27 cellular contexts compared by ENCODE assay signal in genomic region chr2:105384216-105384615, GRCh38. TPM values are rescaled to one million over a fixed set of nuclear protein-coding genes. Genes with fewer than 3 reads are reported as not detected.
A peak's percentile ranks its signal among the peaks of the same experiment; 100 is the strongest.
DNase-seq lines count a peak whose midpoint lies in the region; ATAC-seq, FAIRE-seq and TF ChIP-seq lines count a peak whose summit lies in the region.
"Had no signal": no experiment of that assay in that cellular context is flagged by ENCODE, and none has a peak within 500 bp of the region (broad histone marks: within the 10 kb centered on the region; RNA-seq: fewer than 3 reads in every experiment).

No MANE protein-coding gene starts in this region.

- H3K9me1 ChIP-seq in endothelial cell of umbilical vein (replicated peaks; ENCODE audit: control insufficient read depth, extremely low read depth, insufficient read depth, low read length) = no peaks in the 10 kb centered on the region

- peaks cover 37% of the 10 kb centered on the region for H3K4me1 Mint-ChIP-seq in Calu3 (ENCODE audit: low read depth, unreplicated experiment)
- H3K4me1 Mint-ChIP-seq in activated naive CD4-positive, alpha-beta T cell treated with anti-CD3 and anti-CD28 coated beads for 36 hours (ENCODE audit: low read depth) = no peaks in the 10 kb centered on the region
- peaks cover 19% of the 10 kb centered on the region for H3K4me1 Mint-ChIP-seq in endothelial cell (ENCODE audit: unreplicated experiment)
- H3K4me1 Mint-ChIP-seq in activated CD8-positive, alpha-beta T cell treated with anti-CD3 and anti-CD28 coated beads, Interleukin-2, amount 10 ng/mL, durations not matched to agents 7 days and 5 days (ENCODE audit: low read depth) = no peaks in the 10 kb centered on the region
- H3K4me1 Mint-ChIP-seq: activated CD8-positive, alpha-beta memory T cell treated with anti-CD3 and anti-CD28 coated beads, Interleukin-2, amount 10 ng/mL, durations not matched to agents 7 days and 5 days; activated naive CD4-positive, alpha-beta T cell treated with anti-CD3 and anti-CD28 coated beads, Interleukin-2, amount 10 ng/mL, durations not matched to agents 7 days and 5 days; CD4-positive, CD25-positive, alpha-beta regulatory T cell had no signal

- H3K4me3 Mint-ChIP-seq in Calu3 (ENCODE audit: low read depth, unreplicated experiment) = no peak overlapping the region
- H3K4me3 Mint-ChIP-seq in activated naive CD4-positive, alpha-beta T cell treated with anti-CD3 and anti-CD28 coated beads for 36 hours = no peak overlapping the region
- no peak overlapping the region for H3K4me3 Mint-ChIP-seq in endothelial cell (ENCODE audit: unreplicated experiment)
- no peak overlapping the region for H3K4me3 Mint-ChIP-seq in activated CD8-positive, alpha-beta T cell treated with anti-CD3 and anti-CD28 coated beads, Interleukin-2, amount 10 ng/mL, durations not matched to agents 7 days and 5 days
- H3K4me3 Mint-ChIP-seq: activated CD4-positive, alpha-beta T cell treated with anti-CD3 and anti-CD28 coated beads, Interleukin-2, amount 10 ng/mL, durations not matched to agents 24 days and 14 days; activated CD8-positive, alpha-beta memory T cell treated with anti-CD3 and anti-CD28 coated beads, Interleukin-2, amount 10 ng/mL, durations not matched to agents 7 days and 5 days; activated naive CD4-positive, alpha-beta T cell treated with anti-CD3 and anti-CD28 coated beads, Interleukin-2, amount 10 ng/mL, durations not matched to agents 7 days and 5 days; activated T-cell treated with anti-CD3 and anti-CD28 coated beads, Interleukin-2, amount 50 U/mL, for 72 hours; CD4-positive, CD25-positive, alpha-beta regulatory T cell; naive thymus-derived CD4-positive, alpha-beta T cell had no signal

- TF ChIP-seq POLR2A in endothelial cell of umbilical vein (IDR thresholded peaks at IDR 0.05; ENCODE audit: low read depth, low read length) = no peak

- dilution Hi-C loops in endothelial cell of umbilical vein (cut with MboI; ENCODE audit: extremely low pct_ligation_motif_present, low sequenced_read_pairs) = no loop called here

- DNase-seq in Calu3 = no peak
- no peak for DNase-seq in MM.1S
- DNase-seq in endothelial cell of umbilical vein (ENCODE audit: low read depth, low spot score) = peak; percentile 7
- DNase-seq in psoas muscle = no peak
- no peak for DNase-seq in activated naive CD4-positive, alpha-beta T cell treated with anti-CD3 and anti-CD28 coated beads for 36 hours
- no peak for DNase-seq in endothelial cell (ENCODE audit: low spot score)
- DNase-seq in activated CD8-positive, alpha-beta T cell treated with anti-CD3 and anti-CD28 coated beads, Interleukin-2, amount 10 ng/mL, durations not matched to agents 7 days and 5 days = no peak
- DNase-seq: activated CD4-positive, alpha-beta T cell treated with anti-CD3 and anti-CD28 coated beads, Interleukin-2, amount 10 ng/mL, durations not matched to agents 24 days and 14 days; activated CD8-positive, alpha-beta memory T cell treated with anti-CD3 and anti-CD28 coated beads, Interleukin-2, amount 10 ng/mL, durations not matched to agents 7 days and 5 days; activated naive CD4-positive, alpha-beta T cell treated with anti-CD3 and anti-CD28 coated beads, Interleukin-2, amount 10 ng/mL, durations not matched to agents 7 days and 5 days; activated T-cell treated with anti-CD3 and anti-CD28 coated beads, Interleukin-2, amount 50 U/mL, for 72 hours; amniotic stem cell; CD4-positive, CD25-positive, alpha-beta regulatory T cell; dermis blood vessel endothelial cell; EL; HCEC 1CT; mesenchymal stem cell; naive thymus-derived CD4-positive, alpha-beta T cell; NCI-H2107; right lobe of liver; SK-N-SH; stimulated activated naive CD4-positive, alpha-beta T cell treated with Interleukin-2 at 50 U/mL for 16 hours; WERI-Rb-1 had no signal

- H3F3A ChIP-seq in MM.1S (ENCODE audit: insufficient read depth, low read length) = peaks cover 10% of the 10 kb centered on the region

- 50 to 75% (median 59%) methylated on average over 7 of the region's 7 CpGs for WGBS in psoas muscle, 3 donors

- H3K9me3 Mint-ChIP-seq in Calu3 (ENCODE audit: low read depth, unreplicated experiment) (peaks cover 3% of the 10 kb centered on the region), endothelial cell (ENCODE audit: unreplicated experiment) (no peaks in the 10 kb centered on the region)
- no peaks in the 10 kb centered on the region for H3K9me3 Mint-ChIP-seq in activated naive CD4-positive, alpha-beta T cell treated with anti-CD3 and anti-CD28 coated beads for 36 hours
- H3K9me3 Mint-ChIP-seq in activated CD8-positive, alpha-beta T cell treated with anti-CD3 and anti-CD28 coated beads, Interleukin-2, amount 10 ng/mL, durations not matched to agents 7 days and 5 days (ENCODE audit: insufficient read depth) = no peaks in the 10 kb centered on the region
- H3K9me3 Mint-ChIP-seq: activated CD4-positive, alpha-beta T cell treated with anti-CD3 and anti-CD28 coated beads, Interleukin-2, amount 10 ng/mL, durations not matched to agents 24 days and 14 days; activated naive CD4-positive, alpha-beta T cell treated with anti-CD3 and anti-CD28 coated beads, Interleukin-2, amount 10 ng/mL, durations not matched to agents 7 days and 5 days; activated T-cell treated with anti-CD3 and anti-CD28 coated beads, Interleukin-2, amount 50 U/mL, for 72 hours; naive thymus-derived CD4-positive, alpha-beta T cell had no signal

- no peaks in the 10 kb centered on the region for H3K9me3 ChIP-seq in MM.1S (replicated peaks; ENCODE audit: insufficient read depth, low read length)
- H3K9me3 ChIP-seq in endothelial cell of umbilical vein (replicated peaks; ENCODE audit: control insufficient read depth, insufficient read depth, low read length) = no peaks in the 10 kb centered on the region
- H3K9me3 ChIP-seq in psoas muscle = no peaks in the 10 kb centered on the region
- H3K9me3 ChIP-seq: right lobe of liver, SK-N-SH, tibial artery had no signal

- CTCF ChIA-PET in Calu3 (lab: Charles Lee) (no interaction called here), endothelial cell of umbilical vein (lab: Charles Lee) (interaction anchor here (1.3 kb wide), 1 partner anchor 137 kb away, joined by 3 read pairs; no protein-coding TSS in a partner anchor)
- CTCF ChIA-PET in activated naive CD4-positive, alpha-beta T cell treated with anti-CD3 and anti-CD28 coated beads for 36 hours (lab: Charles Lee) = interaction anchor here (0.8 kb wide), 1 partner anchor 132 kb away, joined by 3 read pairs; no protein-coding TSS in a partner anchor
- CTCF ChIA-PET in activated CD8-positive, alpha-beta T cell treated with anti-CD3 and anti-CD28 coated beads, Interleukin-2, amount 10 ng/mL, durations not matched to agents 7 days and 5 days (lab: Charles Lee) = no interaction called here

- H3K79me2 ChIP-seq in MM.1S (ENCODE audit: low read length) = no peaks in the 10 kb centered on the region
- peaks cover 91% of the 10 kb centered on the region for H3K79me2 ChIP-seq in endothelial cell of umbilical vein (ENCODE audit: control insufficient read depth, insufficient read depth, low read length)

- FAIRE-seq in endothelial cell of umbilical vein (lab: Jason Lieb, UNC) = no peak
- FAIRE-seq: bronchial epithelial cell, HepG2 had no signal

- H3K36me3 ChIP-seq in MM.1S (replicated peaks; ENCODE audit: insufficient read depth, low read length) (no peaks in the 10 kb centered on the region), endothelial cell of umbilical vein (ENCODE audit: control insufficient read depth in 2 of 2, extremely low read depth in 1 of 2, insufficient read depth in 2 of 2, low read length in 2 of 2) (peaks cover 39 to 49% of the 10 kb centered on the region in 2 experiments), psoas muscle (ENCODE audit: insufficient read depth in 1 of 2, low read depth in 1 of 2) (peaks cover 4 to 28% of the 10 kb centered on the region in 2 donors)

- BruUV-seq in Calu3 (replicated peaks; lab: Mats Ljungman, UMichigan) (no TSS peak), endothelial cell of umbilical vein (replicated peaks; lab: Mats Ljungman, UMichigan) (no TSS peak)

- POLR2A ChIA-PET in endothelial cell of umbilical vein (lab: Charles Lee) = interaction anchor here (1.7 kb wide), 1 partner anchor 10 kb away, joined by 5 read pairs; no protein-coding TSS in a partner anchor
- POLR2A ChIA-PET in activated CD8-positive, alpha-beta T cell treated with anti-CD3 and anti-CD28 coated beads, Interleukin-2, amount 10 ng/mL, durations not matched to agents 7 days and 5 days (lab: Charles Lee) = no interaction called here

- no peak overlapping the region for H2AFZ ChIP-seq in MM.1S (ENCODE audit: low read length)
- H2AFZ ChIP-seq in endothelial cell of umbilical vein (ENCODE audit: low read depth, low read length) = no peak overlapping the region

- peak in 1 of 4 donors; percentile 22 for ATAC-seq in psoas muscle
- ATAC-seq in GM19324 (IDR thresholded peaks at IDR 0.05; ENCODE audit: low FRiP score, unreplicated experiment) = no peak
- ATAC-seq in activated CD8-positive, alpha-beta T cell treated with anti-CD3 and anti-CD28 coated beads, Interleukin-2, amount 10 ng/mL, durations not matched to agents 7 days and 5 days = no peak
- ATAC-seq: activated CD8-positive, alpha-beta memory T cell treated with anti-CD3 and anti-CD28 coated beads, Interleukin-2, amount 10 ng/mL, durations not matched to agents 7 days and 5 days; activated T-cell treated with anti-CD3 and anti-CD28 coated beads, Interleukin-2, amount 50 U/mL, for 72 hours; HepG2; naive thymus-derived CD4-positive, alpha-beta T cell; right lobe of liver had no signal

- TF ChIP-seq CTCF in Calu3 (IDR thresholded peaks at IDR 0.05; ENCODE audit: unreplicated experiment) (no peak), MM.1S (IDR thresholded peaks at IDR 0.05; ENCODE audit: low read length) (no peak), endothelial cell of umbilical vein (IDR thresholded peaks at IDR 0.05; ENCODE audit: extremely low read depth in 1 of 2, insufficient read depth in 1 of 2, low read depth in 1 of 2, low read length in 2 of 2) (no peak), psoas muscle (IDR thresholded peaks at IDR 0.05) (no peak), endothelial cell (IDR thresholded peaks at IDR 0.05; ENCODE audit: unreplicated experiment) (no peak)

- H4K20me1 ChIP-seq in MM.1S (ENCODE audit: insufficient read depth, low read length) (no peaks in the 10 kb centered on the region), endothelial cell of umbilical vein (replicated peaks; ENCODE audit: control insufficient read depth, extremely low read depth, insufficient read depth, low read length) (no peaks in the 10 kb centered on the region)

- H3K27ac ChIP-seq in MM.1S (ENCODE audit: low read length) = peak overlapping the region; percentile 69; the same call in 1 of the 2 replicates
- H3K27ac ChIP-seq in endothelial cell of umbilical vein (ENCODE audit: insufficient read depth, low read depth, low read length) = no peak overlapping the region
- H3K27ac ChIP-seq in psoas muscle = peak overlapping the region; percentile 84
- H3K27ac ChIP-seq: right lobe of liver, WERI-Rb-1 had no signal

- no peaks in the 10 kb centered on the region for H3K9me2 ChIP-seq in MM.1S (replicated peaks; ENCODE audit: insufficient read depth, low read length)
- H3K9me2 ChIP-seq: SK-N-SH had no signal

- H3K36me3 Mint-ChIP-seq in Calu3 (ENCODE audit: insufficient read depth, unreplicated experiment) = peaks cover 94% of the 10 kb centered on the region
- peaks cover 1% of the 10 kb centered on the region for H3K36me3 Mint-ChIP-seq in activated naive CD4-positive, alpha-beta T cell treated with anti-CD3 and anti-CD28 coated beads for 36 hours (ENCODE audit: low read depth)
- peaks cover 21% of the 10 kb centered on the region for H3K36me3 Mint-ChIP-seq in endothelial cell (ENCODE audit: low read depth, unreplicated experiment)
- H3K36me3 Mint-ChIP-seq in activated CD8-positive, alpha-beta T cell treated with anti-CD3 and anti-CD28 coated beads, Interleukin-2, amount 10 ng/mL, durations not matched to agents 7 days and 5 days (ENCODE audit: low read depth) = no peaks in the 10 kb centered on the region
- H3K36me3 Mint-ChIP-seq: activated CD8-positive, alpha-beta memory T cell treated with anti-CD3 and anti-CD28 coated beads, Interleukin-2, amount 10 ng/mL, durations not matched to agents 7 days and 5 days; activated naive CD4-positive, alpha-beta T cell treated with anti-CD3 and anti-CD28 coated beads, Interleukin-2, amount 10 ng/mL, durations not matched to agents 7 days and 5 days; CD4-positive, CD25-positive, alpha-beta regulatory T cell had no signal

- H3K4me3 ChIP-seq in MM.1S (ENCODE audit: low read length) (no peak overlapping the region), endothelial cell of umbilical vein (replicated peaks in 1 of 3; ENCODE audit: insufficient read depth in 1 of 3, low read depth in 1 of 3, low read length in 3 of 3) (no peak overlapping the region), psoas muscle (no peak overlapping the region)
- H3K4me3 ChIP-seq: right lobe of liver, tibial artery had no signal

- H3K4me2 ChIP-seq in MM.1S (ENCODE audit: low read depth, low read length) (no peak overlapping the region; the same call in 1 of the 2 replicates), endothelial cell of umbilical vein (ENCODE audit: insufficient read depth, low read length) (no peak overlapping the region)
- H3K4me2 ChIP-seq: SK-N-SH had no signal

- H3K27me3 Mint-ChIP-seq in Calu3 (ENCODE audit: unreplicated experiment) (no peaks in the 10 kb centered on the region), endothelial cell (ENCODE audit: unreplicated experiment) (peaks cover 2% of the 10 kb centered on the region)
- no peaks in the 10 kb centered on the region for H3K27me3 Mint-ChIP-seq in activated naive CD4-positive, alpha-beta T cell treated with anti-CD3 and anti-CD28 coated beads for 36 hours (ENCODE audit: low read depth)
- no peaks in the 10 kb centered on the region for H3K27me3 Mint-ChIP-seq in activated CD8-positive, alpha-beta T cell treated with anti-CD3 and anti-CD28 coated beads, Interleukin-2, amount 10 ng/mL, durations not matched to agents 7 days and 5 days (ENCODE audit: low read depth)
- H3K27me3 Mint-ChIP-seq: activated CD4-positive, alpha-beta T cell treated with anti-CD3 and anti-CD28 coated beads, Interleukin-2, amount 10 ng/mL, durations not matched to agents 24 days and 14 days; activated CD8-positive, alpha-beta memory T cell treated with anti-CD3 and anti-CD28 coated beads, Interleukin-2, amount 10 ng/mL, durations not matched to agents 7 days and 5 days; activated naive CD4-positive, alpha-beta T cell treated with anti-CD3 and anti-CD28 coated beads, Interleukin-2, amount 10 ng/mL, durations not matched to agents 7 days and 5 days; naive thymus-derived CD4-positive, alpha-beta T cell had no signal

- intact Hi-C loops in Calu3 (cut with micrococcal nuclease; ENCODE audit: unreplicated experiment) (no loop called here), endothelial cell of umbilical vein (cut with micrococcal nuclease) (no loop called here), psoas muscle (cut with DNase I) (no loop called here)
- intact Hi-C loops in activated naive CD4-positive, alpha-beta T cell treated with anti-CD3 and anti-CD28 coated beads for 36 hours (cut with micrococcal nuclease) = no loop called here

- H3K4me1 ChIP-seq in MM.1S (ENCODE audit: low read length) (peaks cover 35% of the 10 kb centered on the region), endothelial cell of umbilical vein (ENCODE audit: control insufficient read depth, extremely low read depth, insufficient read depth, low read length) (peaks cover 61% of the 10 kb centered on the region), psoas muscle (peaks cover 87% of the 10 kb centered on the region)
- H3K4me1 ChIP-seq: right lobe of liver had no signal

- H3K27ac Mint-ChIP-seq in Calu3 (ENCODE audit: unreplicated experiment) = peak overlapping the region; percentile 54
- no peak overlapping the region for H3K27ac Mint-ChIP-seq in activated naive CD4-positive, alpha-beta T cell treated with anti-CD3 and anti-CD28 coated beads for 36 hours
- no peak overlapping the region for H3K27ac Mint-ChIP-seq in endothelial cell (ENCODE audit: unreplicated experiment)
- no peak overlapping the region for H3K27ac Mint-ChIP-seq in activated CD8-positive, alpha-beta T cell treated with anti-CD3 and anti-CD28 coated beads, Interleukin-2, amount 10 ng/mL, durations not matched to agents 7 days and 5 days
- H3K27ac Mint-ChIP-seq: activated CD4-positive, alpha-beta T cell treated with anti-CD3 and anti-CD28 coated beads, Interleukin-2, amount 10 ng/mL, durations not matched to agents 24 days and 14 days; activated CD8-positive, alpha-beta memory T cell treated with anti-CD3 and anti-CD28 coated beads, Interleukin-2, amount 10 ng/mL, durations not matched to agents 7 days and 5 days; activated naive CD4-positive, alpha-beta T cell treated with anti-CD3 and anti-CD28 coated beads, Interleukin-2, amount 10 ng/mL, durations not matched to agents 7 days and 5 days; activated T-cell treated with anti-CD3 and anti-CD28 coated beads, Interleukin-2, amount 50 U/mL, for 72 hours; CD4-positive, CD25-positive, alpha-beta regulatory T cell; naive thymus-derived CD4-positive, alpha-beta T cell had no signal

- H3K9ac ChIP-seq in MM.1S (ENCODE audit: low read length) (no peak overlapping the region), endothelial cell of umbilical vein (replicated peaks; ENCODE audit: extremely low read depth, insufficient read depth, low read length) (no peak overlapping the region)
- H3K9ac ChIP-seq: SK-N-SH had no signal

- no peaks in the 10 kb centered on the region for H3K27me3 ChIP-seq in MM.1S (replicated peaks; ENCODE audit: insufficient read depth, low read length)
- no peaks in the 10 kb centered on the region for H3K27me3 ChIP-seq in endothelial cell of umbilical vein (ENCODE audit: control insufficient read depth in 2 of 2, insufficient read depth in 2 of 2, low read length in 2 of 2)
- H3K27me3 ChIP-seq in psoas muscle (ENCODE audit: insufficient read depth in 3 of 3, low read length in 2 of 3) = no peaks in the 10 kb centered on the region
- H3K27me3 ChIP-seq: right lobe of liver, tibial artery had no signal

RNA-seq across cellular contexts. Expression of gene FHL2, which starts 14.6 kb away (rescaled TPM):
- total RNA-seq in Calu3 (2022) = 51.9 and 67.4 TPM in 2 replicates
- 178 and 197 TPM in 2 replicates for total RNA-seq in endothelial cell of umbilical vein
- 491 and 497 TPM in 2 replicates for polyA plus RNA-seq in endothelial cell of umbilical vein
- 433 and 443 TPM in 2 replicates for polyA plus RNA-seq in endothelial cell of umbilical vein (2011; cell fraction: cytosol; rRNA removed)
- polyA plus RNA-seq in endothelial cell of umbilical vein (2011; cell fraction: nucleus; rRNA removed) = 279 and 307 TPM in 2 replicates
- polyA plus RNA-seq in endothelial cell of umbilical vein (2012) = 357 and 359 TPM in 2 replicates
- 419 and 437 TPM in 2 replicates for polyA minus RNA-seq in endothelial cell of umbilical vein
- 23.9 TPM for polyA minus RNA-seq in endothelial cell of umbilical vein (2011; cell fraction: cytosol; rRNA and poly(A)+ RNA removed)
- 243 and 285 TPM in 2 replicates for polyA minus RNA-seq in endothelial cell of umbilical vein (2011; cell fraction: nucleus; rRNA and poly(A)+ RNA removed)
- total RNA-seq in psoas muscle = 100 to 1,000 TPM in 1 of 4 donors, 10 to 100 TPM in 3; 33.5 to 114 (median 51.7) TPM
- 10 to 100 TPM; 24.7 to 40.9 (median 28.5) TPM for polyA plus RNA-seq in psoas muscle
- total RNA-seq in activated naive CD4-positive, alpha-beta T cell treated with anti-CD3 and anti-CD28 coated beads for 36 hours = 1 to 10 TPM; 1.6 to 1.8 TPM
- total RNA-seq in endothelial cell (ENCODE audit: unreplicated experiment) = 18.5 TPM
- total RNA-seq in activated CD8-positive, alpha-beta T cell treated with anti-CD3 and anti-CD28 coated beads, Interleukin-2, amount 10 ng/mL, durations not matched to agents 7 days and 5 days = 1 to 10 TPM; 1.9 to 2.2 TPM

RNA-seq across cellular contexts. Expression of gene C2orf49, which starts 46.9 kb away (rescaled TPM):
- 18.1 and 19.0 TPM in 2 replicates for total RNA-seq in Calu3 (2022)
- 15.0 and 16.0 TPM in 2 replicates for total RNA-seq in endothelial cell of umbilical vein
- 3.6 and 4.6 TPM in 2 replicates for polyA plus RNA-seq in endothelial cell of umbilical vein
- polyA plus RNA-seq in endothelial cell of umbilical vein (2011; cell fraction: cytosol; rRNA removed) = 6.9 and 8.1 TPM in 2 replicates
- 4.5 and 8.9 TPM in 2 replicates for polyA plus RNA-seq in endothelial cell of umbilical vein (2011; cell fraction: nucleus; rRNA removed)
- 13.9 and 19.0 TPM in 2 replicates for polyA plus RNA-seq in endothelial cell of umbilical vein (2012)
- polyA minus RNA-seq in endothelial cell of umbilical vein = 3.9 and 4.4 TPM in 2 replicates
- polyA minus RNA-seq in endothelial cell of umbilical vein (2011; cell fraction: cytosol; rRNA and poly(A)+ RNA removed) = 7.0 TPM
- 4.2 and 6.7 TPM in 2 replicates for polyA minus RNA-seq in endothelial cell of umbilical vein (2011; cell fraction: nucleus; rRNA and poly(A)+ RNA removed)
- total RNA-seq in psoas muscle = 10 to 100 TPM; 14.8 to 19.4 (median 15.5) TPM
- 10 to 100 TPM; 13.2 to 24.6 (median 14.3) TPM for polyA plus RNA-seq in psoas muscle
- total RNA-seq in activated naive CD4-positive, alpha-beta T cell treated with anti-CD3 and anti-CD28 coated beads for 36 hours = 10 to 100 TPM; 15.6 to 16.4 TPM
- total RNA-seq in endothelial cell (ENCODE audit: unreplicated experiment) = 15.8 TPM
- 10 to 100 TPM; 19.6 to 19.8 TPM for total RNA-seq in activated CD8-positive, alpha-beta T cell treated with anti-CD3 and anti-CD28 coated beads, Interleukin-2, amount 10 ng/mL, durations not matched to agents 7 days and 5 days

RNA-seq across cellular contexts. Expression of gene TGFBRAP1, which starts 54.7 kb away (rescaled TPM):
- total RNA-seq in Calu3 (2022) = 24.3 and 24.5 TPM in 2 replicates
- 34.9 and 37.6 TPM in 2 replicates for total RNA-seq in endothelial cell of umbilical vein
- 22.3 and 25.4 TPM in 2 replicates for polyA plus RNA-seq in endothelial cell of umbilical vein
- 17.7 and 18.3 TPM in 2 replicates for polyA plus RNA-seq in endothelial cell of umbilical vein (2011; cell fraction: cytosol; rRNA removed)
- 22.6 and 26.4 TPM in 2 replicates for polyA plus RNA-seq in endothelial cell of umbilical vein (2011; cell fraction: nucleus; rRNA removed)
- 27.0 and 29.0 TPM in 2 replicates for polyA plus RNA-seq in endothelial cell of umbilical vein (2012)
- polyA minus RNA-seq in endothelial cell of umbilical vein = 41.6 and 43.9 TPM in 2 replicates
- 15.0 TPM for polyA minus RNA-seq in endothelial cell of umbilical vein (2011; cell fraction: cytosol; rRNA and poly(A)+ RNA removed)
- 24.8 and 27.1 TPM in 2 replicates for polyA minus RNA-seq in endothelial cell of umbilical vein (2011; cell fraction: nucleus; rRNA and poly(A)+ RNA removed)
- 10 to 100 TPM; 13.3 to 21.4 (median 16.8) TPM for total RNA-seq in psoas muscle
- polyA plus RNA-seq in psoas muscle = 10 to 100 TPM in 1 of 3 donors, 1 to 10 TPM in 2; 5.4 to 18.2 (median 8.8) TPM
- total RNA-seq in activated naive CD4-positive, alpha-beta T cell treated with anti-CD3 and anti-CD28 coated beads for 36 hours = 10 to 100 TPM; 13.6 to 15.3 TPM
- 18.8 TPM for total RNA-seq in endothelial cell (ENCODE audit: unreplicated experiment)
- total RNA-seq in activated CD8-positive, alpha-beta T cell treated with anti-CD3 and anti-CD28 coated beads, Interleukin-2, amount 10 ng/mL, durations not matched to agents 7 days and 5 days = 10 to 100 TPM; 16.4 to 16.6 TPM

Comparison
In these comparisons a context has a peak if more than half of its experiments do, and no peak if none do; other contexts are left out.
1. CTCF ChIA-PET loops: an anchor here in endothelial cell of umbilical vein (1.3 kb wide) and activated naive CD4-positive, alpha-beta T cell treated with anti-CD3 and anti-CD28 coated beads for 36 hours (0.8 kb wide); none called in Calu3 and activated CD8-positive, alpha-beta T cell treated with anti-CD3 and anti-CD28 coated beads, Interleukin-2, amount 10 ng/mL, durations not matched to agents 7 days and 5 days.